Comparison of ENCODE assay signal across 8 cellular contexts in the genomic region with DNA sequence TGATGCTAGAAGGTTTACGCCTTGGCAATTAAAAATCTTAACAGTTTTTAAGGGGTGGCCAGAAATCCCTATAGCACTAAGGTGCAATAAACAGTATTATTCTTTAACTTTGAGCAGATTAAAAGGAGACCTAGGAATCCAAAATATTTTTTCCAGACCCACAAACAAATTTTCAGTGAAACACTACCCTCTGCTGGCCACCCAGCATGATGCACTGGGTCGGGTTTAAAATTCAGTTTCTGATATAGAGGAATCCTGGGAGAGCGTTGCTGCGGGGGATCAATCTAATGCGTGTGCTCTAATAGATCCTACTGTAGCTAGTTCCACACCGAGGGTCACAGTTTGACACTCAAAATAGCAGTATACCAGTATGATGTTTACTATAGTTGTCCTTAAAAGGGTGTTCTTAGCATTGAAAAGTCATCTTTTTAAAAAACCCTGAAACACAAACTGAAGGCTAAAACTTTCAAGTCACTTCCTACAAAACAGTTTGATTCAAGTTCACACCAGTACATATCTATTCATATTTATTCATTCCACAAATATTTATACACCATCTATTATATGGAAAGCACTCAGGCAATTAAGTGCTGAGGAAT. TPM values are rescaled to one million over a fixed set of nuclear protein-coding genes. Genes with fewer than 3 reads are reported as not detected.
DNase-seq lines count a peak whose midpoint lies in the region; ATAC-seq and TF ChIP-seq lines count a peak whose summit lies in the region.

No MANE protein-coding gene starts in this region.

- CTCF ChIA-PET in activated CD8-positive, alpha-beta T cell treated with anti-CD3 and anti-CD28 coated beads, Interleukin-2, amount 10 ng/mL, durations not matched to agents 7 days and 5 days (lab: Charles Lee) = interaction anchor here (0.6 to 4.4 kb wide), 4 partner anchors 11 to 807 kb away, joined by 4 to 53 read pairs (median 18); partner anchors contain the start of genes DOP1A and UBE3D

- no peak overlapping the region for H3K27ac Mint-ChIP-seq in activated CD8-positive, alpha-beta T cell treated with anti-CD3 and anti-CD28 coated beads, Interleukin-2, amount 10 ng/mL, durations not matched to agents 7 days and 5 days
- no peak overlapping the region for H3K27ac Mint-ChIP-seq in neural crest cell (ENCODE audit: unreplicated experiment)

- TF ChIP-seq CTCF in fibroblast of pulmonary artery (IDR thresholded peaks at IDR 0.05; ENCODE audit: low read length, missing control alignments) (peak; percentile 82), neural crest cell (conservative IDR thresholded peaks at IDR 0.05) (peak; percentile 92)

- DNase-seq in NCI-H82 (lab: John Stamatoyannopoulos, UW) (peak; percentile 62), NCI-H82 treated with DMSO at 0.1 percent for 48 hours (lab: John Stamatoyannopoulos, UW; ENCODE audit: unreplicated experiment) (no peak), NCI-H345 (lab: John Stamatoyannopoulos, UW) (peak; percentile 51), fibroblast of pulmonary artery (ENCODE audit: low read depth) (peak; percentile 66), neural crest cell (ENCODE audit: low read depth, low spot score) (peak; percentile 63)
- peak; percentile 51 for DNase-seq in activated CD8-positive, alpha-beta T cell treated with anti-CD3 and anti-CD28 coated beads, Interleukin-2, amount 10 ng/mL, durations not matched to agents 7 days and 5 days

- H3K4me3 Mint-ChIP-seq in activated CD8-positive, alpha-beta T cell treated with anti-CD3 and anti-CD28 coated beads, Interleukin-2, amount 10 ng/mL, durations not matched to agents 7 days and 5 days = no peak overlapping the region
- H3K4me3 Mint-ChIP-seq in neural crest cell = no peak overlapping the region

- POLR2A ChIA-PET in activated CD8-positive, alpha-beta T cell treated with anti-CD3 and anti-CD28 coated beads, Interleukin-2, amount 10 ng/mL, durations not matched to agents 7 days and 5 days (lab: Charles Lee) = no interaction called here

- H3K9me3 Mint-ChIP-seq in activated CD8-positive, alpha-beta T cell treated with anti-CD3 and anti-CD28 coated beads, Interleukin-2, amount 10 ng/mL, durations not matched to agents 7 days and 5 days (ENCODE audit: insufficient read depth) = no peaks in the 10 kb centered on the region
- no peaks in the 10 kb centered on the region for H3K9me3 Mint-ChIP-seq in neural crest cell

- ATAC-seq in HG02678 (IDR thresholded peaks at IDR 0.05; ENCODE audit: unreplicated experiment) (peak; percentile 53), HG03521 (IDR thresholded peaks at IDR 0.05; ENCODE audit: unreplicated experiment) (no peak)
- no peak for ATAC-seq in activated CD8-positive, alpha-beta T cell treated with anti-CD3 and anti-CD28 coated beads, Interleukin-2, amount 10 ng/mL, durations not matched to agents 7 days and 5 days

- no peaks in the 10 kb centered on the region for H3K4me1 Mint-ChIP-seq in activated CD8-positive, alpha-beta T cell treated with anti-CD3 and anti-CD28 coated beads, Interleukin-2, amount 10 ng/mL, durations not matched to agents 7 days and 5 days (ENCODE audit: low read depth)
- no peaks in the 10 kb centered on the region for H3K4me1 Mint-ChIP-seq in neural crest cell

- H3K36me3 Mint-ChIP-seq in activated CD8-positive, alpha-beta T cell treated with anti-CD3 and anti-CD28 coated beads, Interleukin-2, amount 10 ng/mL, durations not matched to agents 7 days and 5 days (ENCODE audit: low read depth) = peaks cover 9% of the 10 kb centered on the region
- no peaks in the 10 kb centered on the region for H3K36me3 Mint-ChIP-seq in neural crest cell (ENCODE audit: low read depth)

- H3K4me3 ChIP-seq in fibroblast of pulmonary artery (replicated peaks; ENCODE audit: low read depth, low read length) = no peak overlapping the region

- no peaks in the 10 kb centered on the region for H3K27me3 Mint-ChIP-seq in activated CD8-positive, alpha-beta T cell treated with anti-CD3 and anti-CD28 coated beads, Interleukin-2, amount 10 ng/mL, durations not matched to agents 7 days and 5 days (ENCODE audit: low read depth)
- no peaks in the 10 kb centered on the region for H3K27me3 Mint-ChIP-seq in neural crest cell (ENCODE audit: low read depth)

RNA-seq across cellular contexts. Expression of gene UBE3D, which starts 10.2 kb away (rescaled TPM):
- 1 to 10 TPM; 4.4 to 5.0 TPM for total RNA-seq in activated CD8-positive, alpha-beta T cell treated with anti-CD3 and anti-CD28 coated beads, Interleukin-2, amount 10 ng/mL, durations not matched to agents 7 days and 5 days
- 10.3 and 17.1 TPM in 2 replicates for total RNA-seq in neural crest cell

RNA-seq across cellular contexts. Expression of gene DOP1A, which starts 12.0 kb away (rescaled TPM):
- total RNA-seq in activated CD8-positive, alpha-beta T cell treated with anti-CD3 and anti-CD28 coated beads, Interleukin-2, amount 10 ng/mL, durations not matched to agents 7 days and 5 days = 10 to 100 TPM; 14.9 to 18.9 TPM
- total RNA-seq in neural crest cell = 17.8 and 18.4 TPM in 2 replicates
